ENCODE assay signal across 8 cellular contexts in the genomic region with DNA sequence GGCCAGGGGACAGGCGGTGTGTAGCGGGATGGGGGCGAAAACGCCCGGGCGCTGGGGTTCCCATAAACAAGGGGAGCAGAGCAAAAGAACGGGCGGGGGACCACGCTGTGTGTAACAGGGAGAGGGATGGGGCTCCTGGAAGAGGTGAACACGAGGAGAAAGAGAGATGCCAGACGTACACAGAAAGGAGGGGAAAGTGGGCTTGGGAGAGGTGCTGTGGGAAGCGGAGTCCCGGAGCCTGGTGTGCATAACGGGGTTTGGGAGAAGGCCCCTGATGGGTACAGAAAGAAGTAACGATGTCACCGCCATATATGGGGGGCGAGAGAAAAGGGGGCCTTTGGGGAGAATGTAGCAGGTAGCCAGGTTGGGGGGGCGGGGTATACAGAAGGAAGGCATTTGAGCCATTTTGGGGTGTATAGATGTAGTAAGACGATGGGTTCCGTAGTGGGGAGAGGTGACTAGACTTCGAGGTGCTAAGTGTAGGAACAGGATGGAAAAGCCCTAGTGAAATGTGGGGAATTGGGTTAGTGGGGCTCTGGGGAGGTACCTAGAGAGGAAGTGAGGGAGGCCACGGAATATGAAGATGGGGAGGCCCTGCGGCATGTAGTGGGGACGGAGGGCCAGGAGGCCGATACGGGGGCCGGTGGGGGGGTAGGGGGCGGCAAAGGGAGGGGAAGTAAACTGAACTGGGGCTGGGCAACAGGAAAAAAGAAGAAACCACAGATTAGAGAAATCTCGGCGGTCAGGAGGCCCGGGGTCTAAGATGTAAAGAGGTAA. TPM values are rescaled to one million over a fixed set of nuclear protein-coding genes. Genes with fewer than 3 reads are reported as not detected.
DNase-seq lines count a peak whose midpoint lies in the region; ATAC-seq and TF ChIP-seq lines count a peak whose summit lies in the region.

No MANE protein-coding gene starts in this region.

- peaks cover 7% of the 10 kb centered on the region for H3K36me3 ChIP-seq in CD4-positive, alpha-beta memory T cell (ENCODE audit: insufficient read depth, low read length)

- H3K9me3 Mint-ChIP-seq in CD4-positive, alpha-beta memory T cell: peaks cover 0 to 1% (median 0%) of the 10 kb centered on the region in 8 donors
- peaks cover 3% of the 10 kb centered on the region for H3K9me3 Mint-ChIP-seq in T-helper 2 cell treated with Interferon-gamma antibody and Interleukin-4, amounts not matched to agents 5 μg/mL and 100 μg/mL, for 36 hours
- no peaks in the 10 kb centered on the region for H3K9me3 Mint-ChIP-seq in natural killer cell

- peaks cover 14 to 22% of the 10 kb centered on the region in 2 donors for H3K36me3 Mint-ChIP-seq in CD4-positive, alpha-beta memory T cell
- H3K36me3 Mint-ChIP-seq in T-helper 2 cell treated with Interferon-gamma antibody and Interleukin-4, amounts not matched to agents 5 μg/mL and 100 μg/mL, for 36 hours (ENCODE audit: low read depth): peaks cover 25% of the 10 kb centered on the region
- no peaks in the 10 kb centered on the region for H3K36me3 Mint-ChIP-seq in natural killer cell

- H3K4me1 ChIP-seq in CD4-positive, alpha-beta memory T cell (ENCODE audit: insufficient read depth, low read length): peaks cover 51% of the 10 kb centered on the region

- H3K27me3 Mint-ChIP-seq in CD4-positive, alpha-beta memory T cell: no peaks in the 10 kb centered on the region
- H3K27me3 Mint-ChIP-seq in T-helper 2 cell treated with Interferon-gamma antibody and Interleukin-4, amounts not matched to agents 5 μg/mL and 100 μg/mL, for 36 hours (ENCODE audit: low read depth): no peaks in the 10 kb centered on the region
- no peaks in the 10 kb centered on the region for H3K27me3 Mint-ChIP-seq in natural killer cell (ENCODE audit: low read depth in 2 of 2)

- no peak for TF ChIP-seq CTCF in HFF-Myc (IDR thresholded peaks at IDR 0.05; ENCODE audit: low read depth, low read length, missing control alignments)
- no peak for TF ChIP-seq CTCF in epithelial cell of esophagus (IDR thresholded peaks at IDR 0.05; ENCODE audit: insufficient read depth, low read depth, low read length, missing control alignments)
- no peak for TF ChIP-seq CTCF in natural killer cell (IDR thresholded peaks at IDR 0.05)

- in situ Hi-C loops in ACHN (cut with HindIII; ENCODE audit: low pct_ligation_motif_present, low pct_unique_long_range_greater_than_20kb, low sequenced_read_pairs): no loop called here

- no peaks in the 10 kb centered on the region for H3K27me3 ChIP-seq in CD4-positive, alpha-beta memory T cell (ENCODE audit: insufficient read depth, low read length)

- no peaks in the 10 kb centered on the region for H3K9me3 ChIP-seq in CD4-positive, alpha-beta memory T cell (ENCODE audit: control insufficient read depth in 1 of 2, low read length in 2 of 2)

- peaks cover 36 to 71% (median 53%) of the 10 kb centered on the region in 4 donors for H3K4me1 Mint-ChIP-seq in CD4-positive, alpha-beta memory T cell
- H3K4me1 Mint-ChIP-seq in T-helper 2 cell treated with Interferon-gamma antibody and Interleukin-4, amounts not matched to agents 5 μg/mL and 100 μg/mL, for 36 hours (ENCODE audit: low read depth): peaks cover 31% of the 10 kb centered on the region
- H3K4me1 Mint-ChIP-seq in natural killer cell: peaks cover 39 to 59% of the 10 kb centered on the region in 2 donors

- no peak for ATAC-seq in natural killer cell
- no peak for ATAC-seq in GM21619 (IDR thresholded peaks at IDR 0.05; ENCODE audit: unreplicated experiment)

- intact Hi-C loops in CD4-positive, alpha-beta memory T cell (cut with micrococcal nuclease): loop anchor here (5.0 kb wide), 3 partner anchors 34 to 524 kb away; partner anchors contain the start of genes PPP1R12C, UBE2S and ZNF865
- intact Hi-C loops in natural killer cell (cut with micrococcal nuclease): loop anchor here (2.0 to 5.0 kb wide), 2 partner anchors 34 to 61 kb away; partner anchors contain the start of genes ZNF579 and ZNF865

- peak overlapping the region; percentile 69 for H3K27ac ChIP-seq in CD4-positive, alpha-beta memory T cell (ENCODE audit: low read depth, low read length)

- POLR2A ChIA-PET in CD4-positive, alpha-beta memory T cell (lab: Charles Lee; ENCODE audit: partially characterized antibody): interaction anchor here (1.2 to 9.9 kb wide), 14 partner anchors 8 to 1452 kb away, joined by 3 to 91 read pairs (median 10); partner anchors contain the start of genes FIZ1, MBOAT7, U2AF2 and ZNF524

- CTCF ChIA-PET in CD4-positive, alpha-beta memory T cell (lab: Charles Lee; ENCODE audit: partially characterized antibody): interaction anchor here (0.6 to 1.9 kb wide), 5 partner anchors 9 to 15 kb away, joined by 3 to 10 read pairs (median 4); no protein-coding TSS in a partner anchor

- DNase-seq in CD4-positive, alpha-beta memory T cell: peak in 2 of 5 donors; percentile 37 to 67
- DNase-seq in HFF-Myc (ENCODE audit: extremely low read depth, low read depth) (no peak), epithelial cell of esophagus (ENCODE audit: low read depth) (peak; percentile 26), natural killer cell (no peak), inferior parietal cortex (ENCODE audit: extremely low spot score) (no peak), ACHN (no peak)
- DNase-seq in T-helper 2 cell treated with Interferon-gamma antibody and Interleukin-4, amounts not matched to agents 5 μg/mL and 100 μg/mL, for 36 hours (ENCODE audit: low spot score): no peak

- peak overlapping the region; percentile 78 to 83 for H3K4me3 ChIP-seq in CD4-positive, alpha-beta memory T cell (ENCODE audit: low read length in 2 of 2)
- H3K4me3 ChIP-seq in HFF-Myc (replicated peaks; ENCODE audit: low read depth, low read length): peak overlapping the region; percentile 87
- peak overlapping the region; percentile 80 for H3K4me3 ChIP-seq in epithelial cell of esophagus (ENCODE audit: low read length)

- peak overlapping the region; percentile 82 to 94 (median 88) for H3K4me3 Mint-ChIP-seq in CD4-positive, alpha-beta memory T cell
- peak overlapping the region; percentile 88 for H3K4me3 Mint-ChIP-seq in T-helper 2 cell treated with Interferon-gamma antibody and Interleukin-4, amounts not matched to agents 5 μg/mL and 100 μg/mL, for 36 hours
- peak overlapping the region; percentile 88 for H3K4me3 Mint-ChIP-seq in natural killer cell

- H3K27ac Mint-ChIP-seq in CD4-positive, alpha-beta memory T cell: peak overlapping the region; percentile 79 to 95 (median 92)
- H3K27ac Mint-ChIP-seq in T-helper 2 cell treated with Interferon-gamma antibody and Interleukin-4, amounts not matched to agents 5 μg/mL and 100 μg/mL, for 36 hours: peak overlapping the region; percentile 88
- peak overlapping the region; percentile 61 to 96 for H3K27ac Mint-ChIP-seq in natural killer cell

RNA-seq across cellular contexts. Expression of gene ZNF580, which starts 0.8 kb away (rescaled TPM):
- total RNA-seq in CD4-positive, alpha-beta memory T cell: 100 to 1,000 TPM in 1 of 2 experiments, 10 to 100 TPM in 1; 92.7 to 105 TPM
- polyA plus RNA-seq in CD4-positive, alpha-beta memory T cell: 10 to 100 TPM in 1 of 2 donors, 1 to 10 TPM in 1; 7.2 to 17.8 TPM
- total RNA-seq in natural killer cell: 10 to 100 TPM; 38.0 to 46.0 (median 40.0) TPM

RNA-seq across cellular contexts. Expression of gene ZNF581, which starts 1.9 kb away (rescaled TPM):
- 10 to 100 TPM; 21.2 to 23.4 TPM for total RNA-seq in CD4-positive, alpha-beta memory T cell
- polyA plus RNA-seq in CD4-positive, alpha-beta memory T cell: 10 to 100 TPM; 22.5 to 28.5 TPM
- 10 to 100 TPM; 15.4 to 21.9 (median 19.0) TPM for total RNA-seq in natural killer cell

RNA-seq across cellular contexts. Expression of gene CCDC106, which starts 6.4 kb away (rescaled TPM):
- 1 to 10 TPM; 1.2 to 1.5 TPM for total RNA-seq in CD4-positive, alpha-beta memory T cell
- under 1 TPM; 0.47 to 0.69 TPM for polyA plus RNA-seq in CD4-positive, alpha-beta memory T cell
- total RNA-seq in natural killer cell: 1 to 10 TPM; 2.0 to 3.2 (median 3.2) TPM

RNA-seq across cellular contexts. Expression of gene U2AF2, which starts 13.3 kb away (rescaled TPM):
- 100 to 1,000 TPM; 256 to 259 TPM for total RNA-seq in CD4-positive, alpha-beta memory T cell
- polyA plus RNA-seq in CD4-positive, alpha-beta memory T cell: 10 to 100 TPM in 1 of 2 donors, 1 to 10 TPM in 1; 1.3 to 14.3 TPM
- 100 to 1,000 TPM; 304 to 322 (median 321) TPM for total RNA-seq in natural killer cell

RNA-seq across cellular contexts. Expression of gene ZNF784, which starts 17.2 kb away (rescaled TPM):
- total RNA-seq in CD4-positive, alpha-beta memory T cell: 1 to 10 TPM; 7.4 TPM
- 1 to 10 TPM; 1.7 to 2.1 TPM for polyA plus RNA-seq in CD4-positive, alpha-beta memory T cell
- total RNA-seq in natural killer cell: 1 to 10 TPM; 6.4 to 7.9 (median 7.1) TPM
